Comparison of ENCODE assay signal across 8 cellular contexts in the genomic region with DNA sequence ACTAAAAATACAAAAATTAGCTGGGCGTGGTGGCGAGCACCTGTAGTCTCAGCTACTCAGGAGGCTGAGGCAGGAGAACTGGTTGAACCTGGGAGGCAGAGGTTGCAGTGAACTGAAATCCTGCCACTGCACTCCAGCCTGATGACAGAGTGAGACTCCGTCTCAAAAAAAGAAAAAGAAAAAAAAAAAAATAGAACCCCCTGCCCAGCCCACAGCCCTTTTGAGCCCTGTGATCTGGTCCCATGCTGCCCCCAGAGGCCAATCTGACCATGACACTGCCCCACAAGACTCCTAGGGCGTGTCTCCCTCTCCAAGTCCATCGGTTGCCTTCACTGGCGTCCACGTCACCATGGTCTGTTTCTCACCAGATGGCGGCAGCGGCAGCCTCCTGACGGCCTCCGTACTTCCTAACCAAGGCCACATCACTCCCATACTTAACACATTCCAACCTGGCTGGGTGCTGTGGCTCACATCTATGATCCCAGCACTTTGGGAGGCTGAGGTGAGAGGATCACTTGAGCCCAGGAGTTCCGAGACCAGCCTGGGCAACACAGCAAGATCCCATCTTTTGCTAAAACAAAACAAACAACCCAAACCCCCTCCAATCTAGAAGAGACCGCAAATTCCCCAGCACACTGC. TPM values are rescaled to one million over a fixed set of nuclear protein-coding genes. Genes with fewer than 3 reads are reported as not detected.
DNase-seq lines count a peak whose midpoint lies in the region; ATAC-seq and TF ChIP-seq lines count a peak whose summit lies in the region.

No MANE protein-coding gene starts in this region.

- H3K23ac ChIP-seq in mesenchymal stem cell (ENCODE audit: low read length in 2 of 2) = no peak overlapping the region

- TF ChIP-seq CTCF in 22Rv1 (IDR thresholded peaks at IDR 0.05) = peak; percentile 90

- no peak overlapping the region for H2BK5ac ChIP-seq in mesenchymal stem cell (ENCODE audit: low read depth, low read length, poor library complexity, severe bottlenecking)

- H2BK120ac ChIP-seq in mesenchymal stem cell (ENCODE audit: low read depth, low read length) = no peak overlapping the region

- WGBS in mesenchymal stem cell = 82% methylated on average over 13 of the region's 13 CpGs

- H3K27ac ChIP-seq in 22Rv1 (no peak overlapping the region), mesenchymal stem cell (ENCODE audit: low read length, poor library complexity, severe bottlenecking) (no peak overlapping the region)

- no peak overlapping the region for H3K4me2 ChIP-seq in mesenchymal stem cell (ENCODE audit: low read length, poor library complexity, severe bottlenecking)

- H3K4ac ChIP-seq in mesenchymal stem cell (ENCODE audit: low read depth in 1 of 2, low read length in 2 of 2) = no peak overlapping the region

- H3K79me1 ChIP-seq in mesenchymal stem cell (replicated peaks; ENCODE audit: low read length, poor library complexity, severe bottlenecking) = peaks cover 10% of the 10 kb centered on the region

- H2BK12ac ChIP-seq in mesenchymal stem cell (ENCODE audit: low read length in 2 of 2) = no peak overlapping the region

- no peak overlapping the region for H2BK15ac ChIP-seq in mesenchymal stem cell (ENCODE audit: low read depth, poor library complexity, severe bottlenecking)

- H2AK5ac ChIP-seq in mesenchymal stem cell (ENCODE audit: low read length, severe bottlenecking) = no peak overlapping the region

- H3K14ac ChIP-seq in mesenchymal stem cell (ENCODE audit: low read length in 2 of 2) = no peak overlapping the region

- DNase-seq in EH (ENCODE audit: low read depth) = peak; percentile 59
- peak; percentile 51 for DNase-seq in NT2/D1 (ENCODE audit: low read depth, low spot score)
- DNase-seq in cerebellum (ENCODE audit: low spot score) = peak; percentile 53
- DNase-seq in mesenchymal stem cell = peak; percentile 62
- no peak for DNase-seq in NCI-H128 (lab: John Stamatoyannopoulos, UW; ENCODE audit: unreplicated experiment)

- no peak overlapping the region for H3K18ac ChIP-seq in mesenchymal stem cell (ENCODE audit: low read depth in 1 of 2, low read length in 2 of 2)

- H3K4me1 ChIP-seq in NT2/D1 (ENCODE audit: insufficient read depth, insufficient read length) = peaks cover 15% of the 10 kb centered on the region
- peaks cover 36% of the 10 kb centered on the region for H3K4me1 ChIP-seq in mesenchymal stem cell (ENCODE audit: control insufficient read depth, insufficient read depth, low read depth, low read length)

- H3K36me3 ChIP-seq in NT2/D1 (ENCODE audit: insufficient read depth, insufficient read length, low read length) (peaks cover 72% of the 10 kb centered on the region), mesenchymal stem cell (ENCODE audit: control insufficient read depth in 1 of 2, insufficient read depth in 2 of 2, low read depth in 1 of 2, low read length in 2 of 2) (peaks cover 92 to 93% of the 10 kb centered on the region in 2 experiments)

- H4K8ac ChIP-seq in mesenchymal stem cell (ENCODE audit: low read length) = no peak overlapping the region

- H3K4me3 ChIP-seq in NT2/D1 (ENCODE audit: insufficient read length, low read depth) = no peak overlapping the region
- H3K4me3 ChIP-seq in mesenchymal stem cell (ENCODE audit: insufficient read depth in 1 of 2, low read depth in 1 of 2, low read length in 2 of 2) = no peak overlapping the region

- no peak overlapping the region for H4K91ac ChIP-seq in mesenchymal stem cell (ENCODE audit: low read length)

- H3K9ac ChIP-seq in NT2/D1 (ENCODE audit: insufficient read length, low read depth) = no peak overlapping the region
- peak overlapping the region; percentile 25 for H3K9ac ChIP-seq in mesenchymal stem cell (ENCODE audit: low read length)

- ATAC-seq in HG03139 (IDR thresholded peaks at IDR 0.05; ENCODE audit: unreplicated experiment) (no peak), HG02588 (IDR thresholded peaks at IDR 0.05; ENCODE audit: unreplicated experiment) (no peak)

- H3K9me3 ChIP-seq in NT2/D1 (ENCODE audit: insufficient read depth, low read length) (no peaks in the 10 kb centered on the region), mesenchymal stem cell (ENCODE audit: control insufficient read depth, low read length) (no peaks in the 10 kb centered on the region)

- H3K27me3 ChIP-seq in NT2/D1 (ENCODE audit: insufficient read depth, insufficient read length) (no peaks in the 10 kb centered on the region), mesenchymal stem cell (ENCODE audit: control insufficient read depth in 1 of 2, insufficient read depth in 1 of 2, low read length in 2 of 2) (no peaks in the 10 kb centered on the region)

- no peak overlapping the region for H2AFZ ChIP-seq in mesenchymal stem cell (ENCODE audit: low read depth, low read length)

RNA-seq across cellular contexts. Expression of a gene that starts 18.0 kb away (rescaled TPM):
- total RNA-seq in cerebellum = 43.0 TPM
- polyA plus RNA-seq in mesenchymal stem cell (2013, experiment 1 of 2) = 10.0 TPM
- polyA plus RNA-seq in mesenchymal stem cell (2013, experiment 2 of 2) = 9.9 TPM

RNA-seq across cellular contexts. Expression of a gene that starts 18.1 kb away (rescaled TPM):
- total RNA-seq in cerebellum = 17.0 TPM
- 75.0 TPM for polyA plus RNA-seq in mesenchymal stem cell (2013, experiment 1 of 2)
- polyA plus RNA-seq in mesenchymal stem cell (2013, experiment 2 of 2) = 76.6 TPM

RNA-seq across cellular contexts. Expression of a gene that starts 18.2 kb away (rescaled TPM):
- total RNA-seq in cerebellum = 3.3 TPM
- polyA plus RNA-seq in mesenchymal stem cell (2013, experiment 1 of 2) = 11.8 TPM
- 12.1 TPM for polyA plus RNA-seq in mesenchymal stem cell (2013, experiment 2 of 2)

RNA-seq across cellular contexts. Expression of a gene that starts 33.8 kb away (rescaled TPM):
- total RNA-seq in cerebellum = 14.7 TPM
- polyA plus RNA-seq in mesenchymal stem cell (2013, experiment 1 of 2) = 3.1 TPM
- 2.9 TPM for polyA plus RNA-seq in mesenchymal stem cell (2013, experiment 2 of 2)

RNA-seq across cellular contexts. Expression of a gene that starts 37.1 kb away (rescaled TPM):
- total RNA-seq in cerebellum = 7.0 TPM
- polyA plus RNA-seq in mesenchymal stem cell (2013, experiment 1 of 2) = 7.2 TPM
- 7.1 TPM for polyA plus RNA-seq in mesenchymal stem cell (2013, experiment 2 of 2)
